Comparison of ENCODE assay signal across 2 cellular contexts in the genomic region with DNA sequence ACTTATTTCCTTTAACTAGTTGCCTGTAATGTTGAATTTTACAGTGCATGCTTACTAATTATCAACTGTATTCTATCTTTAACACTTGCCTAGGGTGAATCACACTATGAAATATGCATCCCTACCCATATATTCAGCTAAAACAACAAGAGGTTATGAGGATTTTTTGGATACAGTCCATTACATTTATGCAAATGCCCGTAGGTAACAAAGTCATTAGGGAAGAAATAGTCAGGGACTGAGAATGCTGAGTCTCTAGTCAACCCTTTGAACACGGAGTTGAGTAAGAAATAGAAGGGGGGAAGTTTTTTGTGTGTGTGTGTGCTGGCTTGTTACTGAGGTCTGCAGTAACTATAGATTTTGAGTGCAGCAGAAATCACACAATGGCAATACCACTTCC.
TF ChIP-seq lines count a peak whose summit lies in the region.

No MANE protein-coding gene starts in this region.

TF ChIP-seq in SK-N-SH, 30 proteins besides CTCF, POLR2A, EP300 and RAD21:
- TF ChIP-seq, protein P1, sequence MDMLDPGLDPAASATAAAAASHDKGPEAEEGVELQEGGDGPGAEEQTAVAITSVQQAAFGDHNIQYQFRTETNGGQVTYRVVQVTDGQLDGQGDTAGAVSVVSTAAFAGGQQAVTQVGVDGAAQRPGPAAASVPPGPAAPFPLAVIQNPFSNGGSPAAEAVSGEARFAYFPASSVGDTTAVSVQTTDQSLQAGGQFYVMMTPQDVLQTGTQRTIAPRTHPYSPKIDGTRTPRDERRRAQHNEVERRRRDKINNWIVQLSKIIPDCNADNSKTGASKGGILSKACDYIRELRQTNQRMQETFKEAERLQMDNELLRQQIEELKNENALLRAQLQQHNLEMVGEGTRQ (IDR thresholded peaks at IDR 0.05; ENCODE audit: borderline replicate concordance, low read depth, low read length), result no peak
- TF ChIP-seq TCF12 (IDR thresholded peaks at IDR 0.05) (no peak), SMC3 (IDR thresholded peaks at IDR 0.05; ENCODE audit: low read depth, low read length) (no peak), TEAD4 (IDR thresholded peaks at IDR 0.05; ENCODE audit: borderline replicate concordance, insufficient read depth) (no peak), GATA2 (CRISPR knock-in tag; IDR thresholded peaks at IDR 0.05) (no peak), YY1 (IDR thresholded peaks at IDR 0.05; ENCODE audit: low read depth) (no peak), RFX5 (IDR thresholded peaks at IDR 0.05; ENCODE audit: low read length) (no peak), RCOR1 (IDR thresholded peaks at IDR 0.05; ENCODE audit: low read length) (no peak), POLR2AphosphoS5 (IDR thresholded peaks at IDR 0.05; ENCODE audit: low read depth, low read length) (no peak), TAF1 (IDR thresholded peaks at IDR 0.05; ENCODE audit: borderline replicate concordance, low read depth, low read length) (no peak), NFIC (IDR thresholded peaks at IDR 0.05; ENCODE audit: borderline replicate concordance) (no peak), CHD2 (IDR thresholded peaks at IDR 0.05; ENCODE audit: low read length, partially characterized antibody) (no peak), ELF1 (IDR thresholded peaks at IDR 0.05) (no peak)
- TF ChIP-seq, protein P2, sequence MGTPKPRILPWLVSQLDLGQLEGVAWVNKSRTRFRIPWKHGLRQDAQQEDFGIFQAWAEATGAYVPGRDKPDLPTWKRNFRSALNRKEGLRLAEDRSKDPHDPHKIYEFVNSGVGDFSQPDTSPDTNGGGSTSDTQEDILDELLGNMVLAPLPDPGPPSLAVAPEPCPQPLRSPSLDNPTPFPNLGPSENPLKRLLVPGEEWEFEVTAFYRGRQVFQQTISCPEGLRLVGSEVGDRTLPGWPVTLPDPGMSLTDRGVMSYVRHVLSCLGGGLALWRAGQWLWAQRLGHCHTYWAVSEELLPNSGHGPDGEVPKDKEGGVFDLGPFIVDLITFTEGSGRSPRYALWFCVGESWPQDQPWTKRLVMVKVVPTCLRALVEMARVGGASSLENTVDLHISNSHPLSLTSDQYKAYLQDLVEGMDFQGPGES (IDR thresholded peaks at IDR 0.05; ENCODE audit: low read depth, low read length), result no peak

TF ChIP-seq in SK-N-SH treated with all-trans-retinoic acid at 6 μM for 48 hours, 23 proteins besides CTCF, POLR2A, EP300 and RAD21:
- TF ChIP-seq GLIS3 (CRISPR knock-in tag; IDR thresholded peaks at IDR 0.05) (no peak), CSDC2 (CRISPR knock-in tag; IDR thresholded peaks at IDR 0.05) (no peak), OSR1 (CRISPR knock-in tag; IDR thresholded peaks at IDR 0.05) (no peak), PPARA (CRISPR knock-in tag; IDR thresholded peaks at IDR 0.05; ENCODE audit: borderline replicate concordance) (no peak), BACH2 (CRISPR knock-in tag; IDR thresholded peaks at IDR 0.05; ENCODE audit: borderline replicate concordance) (no peak), SNAI2 (CRISPR knock-in tag; IDR thresholded peaks at IDR 0.05) (no peak), ZNF8 (CRISPR knock-in tag; IDR thresholded peaks at IDR 0.05) (no peak)
- TF ChIP-seq, protein P3, sequence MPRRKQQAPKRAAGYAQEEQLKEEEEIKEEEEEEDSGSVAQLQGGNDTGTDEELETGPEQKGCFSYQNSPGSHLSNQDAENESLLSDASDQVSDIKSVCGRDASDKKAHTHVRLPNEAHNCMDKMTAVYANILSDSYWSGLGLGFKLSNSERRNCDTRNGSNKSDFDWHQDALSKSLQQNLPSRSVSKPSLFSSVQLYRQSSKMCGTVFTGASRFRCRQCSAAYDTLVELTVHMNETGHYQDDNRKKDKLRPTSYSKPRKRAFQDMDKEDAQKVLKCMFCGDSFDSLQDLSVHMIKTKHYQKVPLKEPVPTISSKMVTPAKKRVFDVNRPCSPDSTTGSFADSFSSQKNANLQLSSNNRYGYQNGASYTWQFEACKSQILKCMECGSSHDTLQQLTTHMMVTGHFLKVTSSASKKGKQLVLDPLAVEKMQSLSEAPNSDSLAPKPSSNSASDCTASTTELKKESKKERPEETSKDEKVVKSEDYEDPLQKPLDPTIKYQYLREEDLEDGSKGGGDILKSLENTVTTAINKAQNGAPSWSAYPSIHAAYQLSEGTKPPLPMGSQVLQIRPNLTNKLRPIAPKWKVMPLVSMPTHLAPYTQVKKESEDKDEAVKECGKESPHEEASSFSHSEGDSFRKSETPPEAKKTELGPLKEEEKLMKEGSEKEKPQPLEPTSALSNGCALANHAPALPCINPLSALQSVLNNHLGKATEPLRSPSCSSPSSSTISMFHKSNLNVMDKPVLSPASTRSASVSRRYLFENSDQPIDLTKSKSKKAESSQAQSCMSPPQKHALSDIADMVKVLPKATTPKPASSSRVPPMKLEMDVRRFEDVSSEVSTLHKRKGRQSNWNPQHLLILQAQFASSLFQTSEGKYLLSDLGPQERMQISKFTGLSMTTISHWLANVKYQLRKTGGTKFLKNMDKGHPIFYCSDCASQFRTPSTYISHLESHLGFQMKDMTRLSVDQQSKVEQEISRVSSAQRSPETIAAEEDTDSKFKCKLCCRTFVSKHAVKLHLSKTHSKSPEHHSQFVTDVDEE (CRISPR knock-in tag; IDR thresholded peaks at IDR 0.05), result no peak
- TF ChIP-seq, protein P4, sequence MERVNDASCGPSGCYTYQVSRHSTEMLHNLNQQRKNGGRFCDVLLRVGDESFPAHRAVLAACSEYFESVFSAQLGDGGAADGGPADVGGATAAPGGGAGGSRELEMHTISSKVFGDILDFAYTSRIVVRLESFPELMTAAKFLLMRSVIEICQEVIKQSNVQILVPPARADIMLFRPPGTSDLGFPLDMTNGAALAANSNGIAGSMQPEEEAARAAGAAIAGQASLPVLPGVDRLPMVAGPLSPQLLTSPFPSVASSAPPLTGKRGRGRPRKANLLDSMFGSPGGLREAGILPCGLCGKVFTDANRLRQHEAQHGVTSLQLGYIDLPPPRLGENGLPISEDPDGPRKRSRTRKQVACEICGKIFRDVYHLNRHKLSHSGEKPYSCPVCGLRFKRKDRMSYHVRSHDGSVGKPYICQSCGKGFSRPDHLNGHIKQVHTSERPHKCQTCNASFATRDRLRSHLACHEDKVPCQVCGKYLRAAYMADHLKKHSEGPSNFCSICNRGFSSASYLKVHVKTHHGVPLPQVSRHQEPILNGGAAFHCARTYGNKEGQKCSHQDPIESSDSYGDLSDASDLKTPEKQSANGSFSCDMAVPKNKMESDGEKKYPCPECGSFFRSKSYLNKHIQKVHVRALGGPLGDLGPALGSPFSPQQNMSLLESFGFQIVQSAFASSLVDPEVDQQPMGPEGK (CRISPR knock-in tag; IDR thresholded peaks at IDR 0.05; ENCODE audit: borderline replicate concordance), result no peak
TF ChIP-seq in SK-N-SH treated with all-trans-retinoic acid at 6 μM for 48 hours: peak in this region for 0.
